In genomic region chr17:7993972-7994589, GRCh38 we compare ENCODE assay signal across 1 cellular context.
TF ChIP-seq lines count a peak whose summit lies in the region.

No MANE protein-coding gene starts in this region.

TF ChIP-seq in H1, 55 proteins besides CTCF, POLR2A, EP300 and RAD21:
- TF ChIP-seq HDAC6 (IDR thresholded peaks at IDR 0.05; ENCODE audit: low read depth, low read length) (no peak), KDM1A (IDR thresholded peaks at IDR 0.05; ENCODE audit: borderline replicate concordance, low read length) (no peak), EGR1 (IDR thresholded peaks at IDR 0.05; ENCODE audit: borderline replicate concordance, low read depth, low read length) (no peak), CEBPB (IDR thresholded peaks at IDR 0.05; ENCODE audit: low read depth, low read length) (no peak), ATF2 (IDR thresholded peaks at IDR 0.05; ENCODE audit: low read length) (no peak), TCF12 (IDR thresholded peaks at IDR 0.05; ENCODE audit: low read depth, low read length) (no peak), TBP (IDR thresholded peaks at IDR 0.05; ENCODE audit: low read depth, low read length) (no peak), KDM5A (IDR thresholded peaks at IDR 0.05; ENCODE audit: low read length) (no peak), TEAD4 (IDR thresholded peaks at IDR 0.05; ENCODE audit: low read depth, low read length) (no peak), SIRT6 (IDR thresholded peaks at IDR 0.05; ENCODE audit: low read length) (no peak), CHD2 (IDR thresholded peaks at IDR 0.05; ENCODE audit: low read length) (no peak), MAFK (IDR thresholded peaks at IDR 0.05; ENCODE audit: low read depth, low read length) (no peak)
